In genomic region chr11:128522063-128522942, GRCh38 we compare ENCODE assay signal across 8 cellular contexts.
DNase-seq lines count a peak whose midpoint lies in the region; ATAC-seq, FAIRE-seq and TF ChIP-seq lines count a peak whose summit lies in the region.

No MANE protein-coding gene starts in this region.

- TF ChIP-seq CTCF in D721Med (IDR thresholded peaks at IDR 0.05; ENCODE audit: insufficient read depth, missing control alignments) = no peak

- FAIRE-seq in D721Med (lab: Jason Lieb, UNC) = no peak

- ATAC-seq in GM18499 (IDR thresholded peaks at IDR 0.05; ENCODE audit: insufficient read depth, unreplicated experiment) (peak; percentile 37), HG02840 (IDR thresholded peaks at IDR 0.05; ENCODE audit: low FRiP score, unreplicated experiment) (peak; percentile 77)

- peak; percentile 91 for DNase-seq in NCI-H1436 (lab: John Stamatoyannopoulos, UW)
- peak; percentile 88 for DNase-seq in T1000 (lab: John Stamatoyannopoulos, UW)
- DNase-seq in astrocyte of the hippocampus (ENCODE audit: low read depth, low spot score) = peak; percentile 98
- peak; percentile 47 to 95 (median 87) for DNase-seq in hypothalamus (lab: John Stamatoyannopoulos, UW)
- DNase-seq in retina = peak; percentile 87
- no peak for DNase-seq in D721Med (ENCODE audit: insufficient read length, low spot score)
